Comparison of ENCODE assay signal across 8 cellular contexts in genomic region chr16:70428178-70428998, GRCh38. TPM values are rescaled to one million over a fixed set of nuclear protein-coding genes. Genes with fewer than 3 reads are reported as not detected.
A peak's percentile ranks its signal among the peaks of the same experiment; 100 is the strongest.
DNase-seq lines count a peak whose midpoint lies in the region; ATAC-seq and TF ChIP-seq lines count a peak whose summit lies in the region.

No MANE protein-coding gene starts in this region.

- H3K27me3 Mint-ChIP-seq in CD4-positive, CD25-positive, alpha-beta regulatory T cell, result no peaks in the 10 kb centered on the region

- no peaks in the 10 kb centered on the region for H3K9me3 ChIP-seq in CD4-positive, CD25-positive, alpha-beta regulatory T cell (ENCODE audit: control insufficient read depth in 2 of 2, low read length in 2 of 2)
- H3K9me3 ChIP-seq in mucosa of descending colon, result no peaks in the 10 kb centered on the region
- no peaks in the 10 kb centered on the region for H3K9me3 ChIP-seq in subcutaneous abdominal adipose tissue (ENCODE audit: control insufficient read depth in 5 of 5, low read length in 5 of 5)

- peak; percentile 31 for TF ChIP-seq POLR2A in NB4 (IDR thresholded peaks at IDR 0.05; ENCODE audit: extremely low read depth, insufficient read length)

- H3K27ac Mint-ChIP-seq in CD4-positive, CD25-positive, alpha-beta regulatory T cell, result peak overlapping the region; percentile 86 to 94 (median 91)

- H3K36me3 Mint-ChIP-seq in CD4-positive, CD25-positive, alpha-beta regulatory T cell, result no peaks in the 10 kb centered on the region

- H3K9ac ChIP-seq in subcutaneous abdominal adipose tissue (ENCODE audit: low read length in 5 of 5), result peak overlapping the region in 4 of 5 donors; percentile 35 to 69 (median 52)

- H3K4me3 Mint-ChIP-seq in CD4-positive, CD25-positive, alpha-beta regulatory T cell, result peak overlapping the region; percentile 46 to 86 (median 64)

- H3K4me3 ChIP-seq in CD4-positive, CD25-positive, alpha-beta regulatory T cell (ENCODE audit: low read depth, low read length), result peak overlapping the region; percentile 13
- H3K4me3 ChIP-seq in NB4 (ENCODE audit: low read depth, low read length), result peak overlapping the region; percentile 52
- no peak overlapping the region for H3K4me3 ChIP-seq in epithelial cell of esophagus (ENCODE audit: low read length)
- H3K4me3 ChIP-seq in mucosa of descending colon, result no peak overlapping the region
- peak overlapping the region; percentile 0 to 33 (median 21) for H3K4me3 ChIP-seq in subcutaneous abdominal adipose tissue (ENCODE audit: low read depth in 1 of 5, low read length in 5 of 5)

- peaks cover 48% of the 10 kb centered on the region for H3K4me1 ChIP-seq in CD4-positive, CD25-positive, alpha-beta regulatory T cell (ENCODE audit: control insufficient read depth, insufficient read depth, low read length, poor library complexity, severe bottlenecking)
- H3K4me1 ChIP-seq in mucosa of descending colon (ENCODE audit: low read depth) (peaks cover 48% of the 10 kb centered on the region), subcutaneous abdominal adipose tissue (ENCODE audit: control insufficient read depth in 5 of 5, insufficient read depth in 5 of 5, low read length in 5 of 5) (peaks cover 29 to 59% (median 55%) of the 10 kb centered on the region in 5 donors)

- H3K4me1 Mint-ChIP-seq in CD4-positive, CD25-positive, alpha-beta regulatory T cell, result peaks cover 0 to 68% (median 48%) of the 10 kb centered on the region in 4 donors

- TF ChIP-seq CTCF in NB4 (IDR thresholded peaks at IDR 0.05; ENCODE audit: low read depth, low read length) (no peak), epithelial cell of esophagus (IDR thresholded peaks at IDR 0.05; ENCODE audit: insufficient read depth, low read depth, low read length, missing control alignments) (no peak), mucosa of descending colon (IDR thresholded peaks at IDR 0.05) (no peak)

- H3K36me3 ChIP-seq in CD4-positive, CD25-positive, alpha-beta regulatory T cell (ENCODE audit: control insufficient read depth, insufficient read depth, low read length), result no peaks in the 10 kb centered on the region
- H3K36me3 ChIP-seq in mucosa of descending colon (ENCODE audit: low read depth) (no peaks in the 10 kb centered on the region), subcutaneous abdominal adipose tissue (ENCODE audit: control insufficient read depth in 5 of 5, insufficient read depth in 5 of 5, low read length in 5 of 5) (peaks cover 0 to 5% (median 5%) of the 10 kb centered on the region in 5 donors)

- peak overlapping the region; percentile 44 for H3K27ac ChIP-seq in CD4-positive, CD25-positive, alpha-beta regulatory T cell (ENCODE audit: insufficient read depth, low read length, poor library complexity, severe bottlenecking)
- H3K27ac ChIP-seq in subcutaneous abdominal adipose tissue (ENCODE audit: low read depth, low read length), result peak overlapping the region; percentile 95

- peak; percentile 13 to 25 for ATAC-seq in CD4-positive, CD25-positive, alpha-beta regulatory T cell (ENCODE audit: low read depth in 2 of 2)
- ATAC-seq in GM19452 (IDR thresholded peaks at IDR 0.05; ENCODE audit: unreplicated experiment), result peak; percentile 30
- peak; percentile 86 for ATAC-seq in mucosa of descending colon
- ATAC-seq in HG03469 (IDR thresholded peaks at IDR 0.05; ENCODE audit: unreplicated experiment), result no peak

- H3K27me3 ChIP-seq in CD4-positive, CD25-positive, alpha-beta regulatory T cell (ENCODE audit: control insufficient read depth, insufficient read depth, low read length), result no peaks in the 10 kb centered on the region
- no peaks in the 10 kb centered on the region for H3K27me3 ChIP-seq in subcutaneous abdominal adipose tissue (ENCODE audit: control insufficient read depth in 5 of 5, insufficient read depth in 4 of 5, low read length in 5 of 5)

- H3K9me3 Mint-ChIP-seq in CD4-positive, CD25-positive, alpha-beta regulatory T cell, result no peaks in the 10 kb centered on the region

- DNase-seq in CD4-positive, CD25-positive, alpha-beta regulatory T cell, result no peak
- DNase-seq in NB4 (ENCODE audit: low read depth), result peak; percentile 100
- peak; percentile 70 for DNase-seq in activated CD4-positive, CD25-positive, alpha-beta regulatory T cell treated with anti-CD3 and anti-CD28 coated beads, Interleukin-2, amount 50 U/mL, for 72 hours
- DNase-seq in epithelial cell of esophagus (ENCODE audit: low read depth), result peak; percentile 84
- DNase-seq in mucosa of descending colon, result peak; percentile 91 to 95 (median 92)

- intact Hi-C loops in mucosa of descending colon (cut with DNase I, micrococcal nuclease), result no loop called here

RNA-seq across cellular contexts. Expression of gene ST3GAL2, which starts 10.5 kb away (rescaled TPM):
- total RNA-seq in CD4-positive, CD25-positive, alpha-beta regulatory T cell, result 22.1 TPM
- polyA plus RNA-seq in CD4-positive, CD25-positive, alpha-beta regulatory T cell, result 10 to 100 TPM; 10.5 to 17.5 (median 14.6) TPM
- total RNA-seq in mucosa of descending colon, result 10 to 100 TPM in 1 of 3 donors, 1 to 10 TPM in 2; 4.2 to 22.4 (median 9.5) TPM

RNA-seq across cellular contexts. Expression of gene FCSK, which starts 26.0 kb away (rescaled TPM):
- total RNA-seq in CD4-positive, CD25-positive, alpha-beta regulatory T cell, result 28.5 TPM
- polyA plus RNA-seq in CD4-positive, CD25-positive, alpha-beta regulatory T cell, result 10 to 100 TPM in 1 of 4 donors, 1 to 10 TPM in 3; 5.7 to 11.5 (median 7.7) TPM
- 10 to 100 TPM; 30.1 to 47.4 (median 33.0) TPM for total RNA-seq in mucosa of descending colon

Comparison
In these comparisons a context has a peak if more than half of its experiments do, and no peak if none do; other contexts are left out.
1. DNase-seq: peak in NB4 (single experiment), activated CD4-positive, CD25-positive, alpha-beta regulatory T cell treated with anti-CD3 and anti-CD28 coated beads, Interleukin-2, amount 50 U/mL, for 72 hours (single experiment), epithelial cell of esophagus (single experiment) and mucosa of descending colon (3 of 3); none in CD4-positive, CD25-positive, alpha-beta regulatory T cell (0 of 3).
2. H3K4me3 ChIP-seq: peak in CD4-positive, CD25-positive, alpha-beta regulatory T cell (single experiment), NB4 (single experiment) and subcutaneous abdominal adipose tissue (5 of 5); none in epithelial cell of esophagus (single experiment) and mucosa of descending colon (single experiment).